Comparison of ENCODE assay signal across 18 cellular contexts in the genomic region with DNA sequence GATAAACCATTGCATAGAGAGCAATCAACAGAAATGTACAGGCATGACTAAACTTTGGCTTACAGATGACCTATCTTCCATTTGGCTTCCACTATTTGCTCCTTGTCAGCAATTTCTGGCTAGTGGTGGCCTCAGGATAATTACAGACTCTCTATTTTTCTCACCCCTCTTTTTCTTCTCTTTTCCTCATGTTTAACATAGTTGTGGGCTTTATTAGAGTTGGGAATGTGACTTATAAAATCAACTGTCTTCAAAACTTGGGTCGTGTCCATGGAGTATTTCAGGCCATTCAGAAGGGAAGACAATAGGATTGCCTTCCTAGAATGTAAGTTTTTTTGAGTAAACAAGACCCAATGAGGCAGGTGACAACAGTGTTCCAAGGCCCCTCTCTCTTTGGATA.
DNase-seq lines count a peak whose midpoint lies in the region; ATAC-seq, FAIRE-seq and TF ChIP-seq lines count a peak whose summit lies in the region.
"Had no signal": no experiment of that assay in that cellular context is flagged by ENCODE, and none has a peak within 500 bp of the region (broad histone marks: within the 10 kb centered on the region; RNA-seq: fewer than 3 reads in every experiment).

No MANE protein-coding gene starts in this region.

- no peak for TF ChIP-seq RAD21 in HepG2 (CRISPR knock-in tag; IDR thresholded peaks at IDR 0.05)

- H3K4me3 ChIP-seq in HepG2 (replicated peaks in 1 of 3; ENCODE audit: insufficient read depth in 1 of 3, low read depth in 2 of 3, low read length in 3 of 3), result no peak overlapping the region
- no peak overlapping the region for H3K4me3 ChIP-seq in right lobe of liver
- H3K4me3 ChIP-seq in suprapubic skin, result no peak overlapping the region
- no peak overlapping the region for H3K4me3 ChIP-seq in vagina
- H3K4me3 ChIP-seq: body of pancreas, esophagus muscularis mucosa, left ventricle myocardium inferior had no signal

- in situ Hi-C loops in HepG2 (cut with HindIII; ENCODE audit: extremely low pct_ligation_motif_present, low pct_unique_long_range_greater_than_20kb), result no loop called here

- no peak overlapping the region for H3K4me2 ChIP-seq in HepG2 (ENCODE audit: low read depth, low read length)

- H3K79me2 ChIP-seq in HepG2 (ENCODE audit: insufficient read depth, low read length), result no peaks in the 10 kb centered on the region

- POLR2A ChIA-PET in HepG2 (lab: Yijun Ruan, JAX), result no interaction called here

- intact Hi-C loops in HepG2 (cut with micrococcal nuclease; ENCODE audit: unreplicated experiment) (loop anchor here (10.0 kb wide), 1 partner anchor 239 kb away; a partner anchor contains a TSS), right lobe of liver (cut with DNase I) (no loop called here), vagina (cut with DNase I) (no loop called here)

- no peak overlapping the region for H3K9ac ChIP-seq in HepG2 (ENCODE audit: insufficient read depth, low read depth, low read length)

- whole genome bisulfite sequencing in HepG2 (ENCODE audit: low lambda C conversion rate), result 96% methylated on average over 1 of the region's 1 CpG
- WGBS in right lobe of liver (ENCODE audit: insufficient coverage, low coverage, low lambda C conversion rate, missing lambda C conversion rate), result 77% methylated on average over 1 of the region's 1 CpG
- 39% methylated on average over 1 of the region's 1 CpG for WGBS in suprapubic skin

- H2AFZ ChIP-seq in HepG2 (ENCODE audit: low read length), result no peak overlapping the region

- no peak for TF ChIP-seq EP300 in HepG2 (IDR thresholded peaks at IDR 0.05; ENCODE audit: low read depth in 2 of 2, low read length in 2 of 2)
- TF ChIP-seq EP300 in HepG2 (CRISPR knock-in tag; IDR thresholded peaks at IDR 0.05; ENCODE audit: borderline replicate concordance), result no peak
- TF ChIP-seq EP300 in suprapubic skin (IDR thresholded peaks at IDR 0.05), result no peak

- CTCF ChIA-PET in HepG2 (lab: Yijun Ruan, JAX; ENCODE audit: low intra/inter-chr PET ratio, low total read pairs), result no interaction called here

- no peak for DNase-seq in HepG2 (ENCODE audit: low spot score)
- DNase-seq in right lobe of liver, result no peak
- peak; percentile 79 for DNase-seq in astrocyte of the hippocampus (ENCODE audit: low read depth, low spot score)
- peak; percentile 54 for DNase-seq in foreskin melanocyte
- no peak for DNase-seq in suprapubic skin (ENCODE audit: low spot score in 2 of 2)
- no peak for DNase-seq in stimulated activated naive CD4-positive, alpha-beta T cell treated with Interleukin-2 at 50 U/mL for 16 hours (lab: John Stamatoyannopoulos, UW)
- no peak for DNase-seq in vagina (ENCODE audit: extremely low spot score in 2 of 2)
- DNase-seq: activated CD4-positive, alpha-beta T cell treated with anti-CD3 and anti-CD28 coated beads for 36 hours; activated naive CD4-positive, alpha-beta T cell; body of pancreas; GDM1; left ventricle myocardium inferior; NCI-H2029; NCI-H524; T-helper 9 cell had no signal

- no peak overlapping the region for H3K27ac ChIP-seq in HepG2 (ENCODE audit: extremely low read length, insufficient read depth, low read length)
- H3K27ac ChIP-seq in right lobe of liver, result no peak overlapping the region
- H3K27ac ChIP-seq in suprapubic skin, result peak overlapping the region; percentile 5
- H3K27ac ChIP-seq in vagina, result no peak overlapping the region
- H3K27ac ChIP-seq: body of pancreas, esophagus muscularis mucosa, left ventricle myocardium inferior had no signal

- H3K36me3 ChIP-seq in HepG2 (replicated peaks in 1 of 2; ENCODE audit: control insufficient read depth in 1 of 2, insufficient read depth in 2 of 2, low read length in 2 of 2), result peaks cover 10 to 35% of the 10 kb centered on the region in 2 experiments; a peak in 4 of 5 replicates
- H3K36me3 ChIP-seq in right lobe of liver, result no peaks in the 10 kb centered on the region
- H3K36me3 ChIP-seq in suprapubic skin, result no peaks in the 10 kb centered on the region
- H3K36me3 ChIP-seq in vagina, result no peaks in the 10 kb centered on the region
- H3K36me3 ChIP-seq: esophagus muscularis mucosa, left ventricle myocardium inferior had no signal

- TF ChIP-seq CTCF in HepG2 (CRISPR knock-in tag; IDR thresholded peaks at IDR 0.05) (no peak), right lobe of liver (IDR thresholded peaks at IDR 0.05) (no peak), suprapubic skin (IDR thresholded peaks at IDR 0.05) (no peak), vagina (IDR thresholded peaks at IDR 0.05) (no peak)

- ATAC-seq in HepG2 (no peak), right lobe of liver (no peak), GM19397 (IDR thresholded peaks at IDR 0.05; ENCODE audit: unreplicated experiment) (no peak)
- ATAC-seq: activated CD4-positive, alpha-beta T cell treated with anti-CD3 and anti-CD28 coated beads for 36 hours; body of pancreas had no signal

- no peak for FAIRE-seq in HepG2 (lab: Jason Lieb, UNC)
- FAIRE-seq: A204.1 had no signal

- H3K4me1 ChIP-seq in HepG2 (ENCODE audit: insufficient read depth, low read length) (peaks cover 8% of the 10 kb centered on the region), right lobe of liver (no peaks in the 10 kb centered on the region), suprapubic skin (peaks cover 27% of the 10 kb centered on the region), vagina (peaks cover 37% of the 10 kb centered on the region)
- H3K4me1 ChIP-seq: body of pancreas had no signal

- no peaks in the 10 kb centered on the region for H4K20me1 ChIP-seq in HepG2 (ENCODE audit: insufficient read depth, low read length)

- no peaks in the 10 kb centered on the region for H3K27me3 ChIP-seq in HepG2 (ENCODE audit: control insufficient read depth in 1 of 2, insufficient read depth in 2 of 2, low read length in 2 of 2)
- H3K27me3 ChIP-seq in right lobe of liver, result no peaks in the 10 kb centered on the region
- no peaks in the 10 kb centered on the region for H3K27me3 ChIP-seq in suprapubic skin
- no peaks in the 10 kb centered on the region for H3K27me3 ChIP-seq in vagina
- H3K27me3 ChIP-seq: body of pancreas, esophagus muscularis mucosa had no signal

- no peak for TF ChIP-seq POLR2A in HepG2 (IDR thresholded peaks at IDR 0.05; ENCODE audit: insufficient read depth in 1 of 2, low read depth in 2 of 2, low read length in 2 of 2)
- no peak for TF ChIP-seq POLR2A in right lobe of liver (IDR thresholded peaks at IDR 0.05)
- TF ChIP-seq POLR2A in suprapubic skin (IDR thresholded peaks at IDR 0.05), result no peak
- no peak for TF ChIP-seq POLR2A in vagina (IDR thresholded peaks at IDR 0.05)

- BruUV-seq in HepG2 (replicated peaks; lab: Mats Ljungman, UMichigan), result no TSS peak

- H3K9me3 ChIP-seq in HepG2 (ENCODE audit: low read length) (no peaks in the 10 kb centered on the region), right lobe of liver (no peaks in the 10 kb centered on the region), suprapubic skin (no peaks in the 10 kb centered on the region), vagina (no peaks in the 10 kb centered on the region)
- H3K9me3 ChIP-seq: body of pancreas, esophagus muscularis mucosa, left ventricle myocardium inferior had no signal

TF ChIP-seq in HepG2, 621 proteins besides CTCF, POLR2A, EP300 and RAD21:
- TF ChIP-seq THYN1 (CRISPR knock-in tag; IDR thresholded peaks at IDR 0.05; ENCODE audit: borderline replicate concordance, low read depth) (no peak), SMARCE1 (IDR thresholded peaks at IDR 0.05; ENCODE audit: borderline replicate concordance) (no peak), MAFF (IDR thresholded peaks at IDR 0.05; ENCODE audit: low read depth, low read length) (peak; percentile 63), MAFK (conservative IDR thresholded peaks at IDR 0.05 in 1 of 2, IDR thresholded peaks at IDR 0.05 in 1 of 2; ENCODE audit: low read length in 2 of 2) (peak; percentile 67 to 81; a peak in 3 of 4 replicates), POGZ (CRISPR knock-in tag; IDR thresholded peaks at IDR 0.05) (no peak)

Comparison
In these comparisons a context has a peak if more than half of its experiments do, and no peak if none do; other contexts are left out.
1. DNase-seq: peak in astrocyte of the hippocampus (single experiment) and foreskin melanocyte (single experiment); none in HepG2 (single experiment), right lobe of liver (0 of 3), suprapubic skin (0 of 2), stimulated activated naive CD4-positive, alpha-beta T cell treated with Interleukin-2 at 50 U/mL for 16 hours (single experiment) and vagina (0 of 2).